Comparison of ENCODE assay signal across 1 cellular context in the genomic region with DNA sequence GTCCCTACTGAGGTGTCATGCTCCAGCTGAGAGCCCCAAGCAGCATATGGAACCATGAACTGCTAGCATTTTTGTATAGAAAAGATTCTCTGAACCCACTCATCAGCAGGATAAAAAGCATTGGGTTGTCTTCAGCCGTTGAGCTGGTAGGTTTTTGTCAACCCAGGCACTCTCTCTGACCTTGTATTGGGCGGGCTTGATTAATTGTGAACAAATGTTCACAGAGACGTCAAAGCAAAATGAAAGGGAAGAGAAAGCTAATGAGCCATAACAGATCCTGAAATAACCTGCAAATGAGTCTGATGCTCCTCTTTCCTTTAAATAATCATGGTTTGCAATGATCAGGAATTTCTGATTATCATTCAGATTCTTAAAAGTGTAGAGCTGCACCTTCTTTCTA.
TF ChIP-seq lines count a peak whose summit lies in the region.

No MANE protein-coding gene starts in this region.

TF ChIP-seq in H1, 55 proteins besides CTCF, POLR2A, EP300 and RAD21:
- TF ChIP-seq TCF12 (IDR thresholded peaks at IDR 0.05; ENCODE audit: low read depth, low read length) (no peak), HDAC2 (IDR thresholded peaks at IDR 0.05; ENCODE audit: borderline replicate concordance in 1 of 2, low read depth in 2 of 2, low read length in 2 of 2) (no peak), CHD2 (IDR thresholded peaks at IDR 0.05; ENCODE audit: low read length) (no peak), JUND (IDR thresholded peaks at IDR 0.05; ENCODE audit: low read length) (no peak), EZH2 (IDR thresholded peaks at IDR 0.05; ENCODE audit: low read depth, low read length, severe bottlenecking) (no peak), SRF (IDR thresholded peaks at IDR 0.05; ENCODE audit: low read depth, low read length) (no peak), TAF1 (IDR thresholded peaks at IDR 0.05; ENCODE audit: low read depth, low read length) (no peak), ASH2L (IDR thresholded peaks at IDR 0.05; ENCODE audit: low read length) (no peak), SIN3A (conservative IDR thresholded peaks at IDR 0.05 in 1 of 2, IDR thresholded peaks at IDR 0.05 in 1 of 2; ENCODE audit: low read depth in 1 of 2, low read length in 2 of 2) (no peak), PHF8 (conservative IDR thresholded peaks at IDR 0.05; ENCODE audit: low read depth, low read length) (no peak), CREB1 (IDR thresholded peaks at IDR 0.05) (no peak), KDM1A (IDR thresholded peaks at IDR 0.05; ENCODE audit: borderline replicate concordance, low read length) (no peak), GTF2F1 (IDR thresholded peaks at IDR 0.05; ENCODE audit: borderline replicate concordance, low read depth, low read length) (no peak), RBBP5 (IDR thresholded peaks at IDR 0.05; ENCODE audit: borderline replicate concordance, low read depth, low read length) (no peak), RXRA (IDR thresholded peaks at IDR 0.05; ENCODE audit: insufficient read depth, low read depth, low read length) (no peak), FOSL1 (IDR thresholded peaks at IDR 0.05; ENCODE audit: insufficient read depth, low read depth, low read length) (no peak), ZNF274 (IDR thresholded peaks at IDR 0.05; ENCODE audit: borderline replicate concordance, extremely low read depth, low read length) (no peak)
- TF ChIP-seq, protein P1, sequence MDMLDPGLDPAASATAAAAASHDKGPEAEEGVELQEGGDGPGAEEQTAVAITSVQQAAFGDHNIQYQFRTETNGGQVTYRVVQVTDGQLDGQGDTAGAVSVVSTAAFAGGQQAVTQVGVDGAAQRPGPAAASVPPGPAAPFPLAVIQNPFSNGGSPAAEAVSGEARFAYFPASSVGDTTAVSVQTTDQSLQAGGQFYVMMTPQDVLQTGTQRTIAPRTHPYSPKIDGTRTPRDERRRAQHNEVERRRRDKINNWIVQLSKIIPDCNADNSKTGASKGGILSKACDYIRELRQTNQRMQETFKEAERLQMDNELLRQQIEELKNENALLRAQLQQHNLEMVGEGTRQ (IDR thresholded peaks at IDR 0.05; ENCODE audit: low read length), result no peak
- TF ChIP-seq, protein P2, sequence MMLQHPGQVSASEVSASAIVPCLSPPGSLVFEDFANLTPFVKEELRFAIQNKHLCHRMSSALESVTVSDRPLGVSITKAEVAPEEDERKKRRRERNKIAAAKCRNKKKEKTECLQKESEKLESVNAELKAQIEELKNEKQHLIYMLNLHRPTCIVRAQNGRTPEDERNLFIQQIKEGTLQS (IDR thresholded peaks at IDR 0.05; ENCODE audit: insufficient read depth, low read depth, low read length), result no peak
- TF ChIP-seq, protein P3, sequence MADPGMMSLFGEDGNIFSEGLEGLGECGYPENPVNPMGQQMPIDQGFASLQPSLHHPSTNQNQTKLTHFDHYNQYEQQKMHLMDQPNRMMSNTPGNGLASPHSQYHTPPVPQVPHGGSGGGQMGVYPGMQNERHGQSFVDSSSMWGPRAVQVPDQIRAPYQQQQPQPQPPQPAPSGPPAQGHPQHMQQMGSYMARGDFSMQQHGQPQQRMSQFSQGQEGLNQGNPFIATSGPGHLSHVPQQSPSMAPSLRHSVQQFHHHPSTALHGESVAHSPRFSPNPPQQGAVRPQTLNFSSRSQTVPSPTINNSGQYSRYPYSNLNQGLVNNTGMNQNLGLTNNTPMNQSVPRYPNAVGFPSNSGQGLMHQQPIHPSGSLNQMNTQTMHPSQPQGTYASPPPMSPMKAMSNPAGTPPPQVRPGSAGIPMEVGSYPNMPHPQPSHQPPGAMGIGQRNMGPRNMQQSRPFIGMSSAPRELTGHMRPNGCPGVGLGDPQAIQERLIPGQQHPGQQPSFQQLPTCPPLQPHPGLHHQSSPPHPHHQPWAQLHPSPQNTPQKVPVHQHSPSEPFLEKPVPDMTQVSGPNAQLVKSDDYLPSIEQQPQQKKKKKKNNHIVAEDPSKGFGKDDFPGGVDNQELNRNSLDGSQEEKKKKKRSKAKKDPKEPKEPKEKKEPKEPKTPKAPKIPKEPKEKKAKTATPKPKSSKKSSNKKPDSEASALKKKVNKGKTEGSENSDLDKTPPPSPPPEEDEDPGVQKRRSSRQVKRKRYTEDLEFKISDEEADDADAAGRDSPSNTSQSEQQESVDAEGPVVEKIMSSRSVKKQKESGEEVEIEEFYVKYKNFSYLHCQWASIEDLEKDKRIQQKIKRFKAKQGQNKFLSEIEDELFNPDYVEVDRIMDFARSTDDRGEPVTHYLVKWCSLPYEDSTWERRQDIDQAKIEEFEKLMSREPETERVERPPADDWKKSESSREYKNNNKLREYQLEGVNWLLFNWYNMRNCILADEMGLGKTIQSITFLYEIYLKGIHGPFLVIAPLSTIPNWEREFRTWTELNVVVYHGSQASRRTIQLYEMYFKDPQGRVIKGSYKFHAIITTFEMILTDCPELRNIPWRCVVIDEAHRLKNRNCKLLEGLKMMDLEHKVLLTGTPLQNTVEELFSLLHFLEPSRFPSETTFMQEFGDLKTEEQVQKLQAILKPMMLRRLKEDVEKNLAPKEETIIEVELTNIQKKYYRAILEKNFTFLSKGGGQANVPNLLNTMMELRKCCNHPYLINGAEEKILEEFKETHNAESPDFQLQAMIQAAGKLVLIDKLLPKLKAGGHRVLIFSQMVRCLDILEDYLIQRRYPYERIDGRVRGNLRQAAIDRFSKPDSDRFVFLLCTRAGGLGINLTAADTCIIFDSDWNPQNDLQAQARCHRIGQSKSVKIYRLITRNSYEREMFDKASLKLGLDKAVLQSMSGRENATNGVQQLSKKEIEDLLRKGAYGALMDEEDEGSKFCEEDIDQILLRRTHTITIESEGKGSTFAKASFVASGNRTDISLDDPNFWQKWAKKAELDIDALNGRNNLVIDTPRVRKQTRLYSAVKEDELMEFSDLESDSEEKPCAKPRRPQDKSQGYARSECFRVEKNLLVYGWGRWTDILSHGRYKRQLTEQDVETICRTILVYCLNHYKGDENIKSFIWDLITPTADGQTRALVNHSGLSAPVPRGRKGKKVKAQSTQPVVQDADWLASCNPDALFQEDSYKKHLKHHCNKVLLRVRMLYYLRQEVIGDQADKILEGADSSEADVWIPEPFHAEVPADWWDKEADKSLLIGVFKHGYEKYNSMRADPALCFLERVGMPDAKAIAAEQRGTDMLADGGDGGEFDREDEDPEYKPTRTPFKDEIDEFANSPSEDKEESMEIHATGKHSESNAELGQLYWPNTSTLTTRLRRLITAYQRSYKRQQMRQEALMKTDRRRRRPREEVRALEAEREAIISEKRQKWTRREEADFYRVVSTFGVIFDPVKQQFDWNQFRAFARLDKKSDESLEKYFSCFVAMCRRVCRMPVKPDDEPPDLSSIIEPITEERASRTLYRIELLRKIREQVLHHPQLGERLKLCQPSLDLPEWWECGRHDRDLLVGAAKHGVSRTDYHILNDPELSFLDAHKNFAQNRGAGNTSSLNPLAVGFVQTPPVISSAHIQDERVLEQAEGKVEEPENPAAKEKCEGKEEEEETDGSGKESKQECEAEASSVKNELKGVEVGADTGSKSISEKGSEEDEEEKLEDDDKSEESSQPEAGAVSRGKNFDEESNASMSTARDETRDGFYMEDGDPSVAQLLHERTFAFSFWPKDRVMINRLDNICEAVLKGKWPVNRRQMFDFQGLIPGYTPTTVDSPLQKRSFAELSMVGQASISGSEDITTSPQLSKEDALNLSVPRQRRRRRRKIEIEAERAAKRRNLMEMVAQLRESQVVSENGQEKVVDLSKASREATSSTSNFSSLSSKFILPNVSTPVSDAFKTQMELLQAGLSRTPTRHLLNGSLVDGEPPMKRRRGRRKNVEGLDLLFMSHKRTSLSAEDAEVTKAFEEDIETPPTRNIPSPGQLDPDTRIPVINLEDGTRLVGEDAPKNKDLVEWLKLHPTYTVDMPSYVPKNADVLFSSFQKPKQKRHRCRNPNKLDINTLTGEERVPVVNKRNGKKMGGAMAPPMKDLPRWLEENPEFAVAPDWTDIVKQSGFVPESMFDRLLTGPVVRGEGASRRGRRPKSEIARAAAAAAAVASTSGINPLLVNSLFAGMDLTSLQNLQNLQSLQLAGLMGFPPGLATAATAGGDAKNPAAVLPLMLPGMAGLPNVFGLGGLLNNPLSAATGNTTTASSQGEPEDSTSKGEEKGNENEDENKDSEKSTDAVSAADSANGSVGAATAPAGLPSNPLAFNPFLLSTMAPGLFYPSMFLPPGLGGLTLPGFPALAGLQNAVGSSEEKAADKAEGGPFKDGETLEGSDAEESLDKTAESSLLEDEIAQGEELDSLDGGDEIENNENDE (IDR thresholded peaks at IDR 0.05; ENCODE audit: insufficient replicate concordance, low read length), result no peak
